8 cellular contexts compared by ENCODE assay signal in the genomic region with DNA sequence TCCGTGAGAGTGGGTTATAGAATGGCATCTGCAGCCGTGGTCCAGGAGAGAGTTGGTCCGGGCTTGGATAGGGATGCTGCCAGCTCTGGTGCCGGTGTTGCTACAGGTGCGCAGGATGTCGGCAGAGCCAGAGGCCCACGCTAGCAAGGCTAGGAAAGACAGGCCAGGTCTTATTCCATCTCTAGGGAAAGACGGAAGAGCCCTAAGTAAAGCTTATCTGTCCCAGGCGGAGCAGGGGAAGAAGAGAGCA. TPM values are rescaled to one million over a fixed set of nuclear protein-coding genes. Genes with fewer than 3 reads are reported as not detected.
DNase-seq lines count a peak whose midpoint lies in the region; ATAC-seq and TF ChIP-seq lines count a peak whose summit lies in the region.

No MANE protein-coding gene starts in this region.

- H3K4me1 Mint-ChIP-seq in stimulated activated naive CD8-positive, alpha-beta T cell treated with anti-CD3 and anti-CD28 coated beads, Interleukin-15, amount 100 ng/mL, for 72 hours: peaks cover 68% of the 10 kb centered on the region

- TF ChIP-seq CTCF in BE2C (IDR thresholded peaks at IDR 0.05; ENCODE audit: low read depth, low read length) (no peak), VCaP (conservative IDR thresholded peaks at IDR 0.05) (no peak)

- peak overlapping the region; percentile 79 to 92 for H3K27ac Mint-ChIP-seq in stimulated activated naive CD8-positive, alpha-beta T cell treated with anti-CD3 and anti-CD28 coated beads, Interleukin-15, amount 100 ng/mL, for 72 hours

- H3K4me1 ChIP-seq in BE2C (no peaks in the 10 kb centered on the region), iPS DF 6.9 (ENCODE audit: control insufficient read depth, insufficient read depth, low read length) (peaks cover 5% of the 10 kb centered on the region)

- peak; percentile 11 for ATAC-seq in GM21723 (IDR thresholded peaks at IDR 0.05; ENCODE audit: unreplicated experiment)
- peak; percentile 3 for ATAC-seq in stimulated activated naive CD8-positive, alpha-beta T cell treated with anti-CD3 and anti-CD28 coated beads, Interleukin-15, amount 100 ng/mL, for 72 hours

- no CpG with 5 or more reads among the region's 9 CpGs for WGBS in iPS DF 6.9 (ENCODE audit: insufficient coverage, insufficient read length)

- H3K9me3 ChIP-seq in BE2C (no peaks in the 10 kb centered on the region), iPS DF 6.9 (ENCODE audit: control insufficient read depth, insufficient read depth, low read length) (no peaks in the 10 kb centered on the region)

- H3K27ac ChIP-seq in VCaP: peak overlapping the region; percentile 86
- no peak overlapping the region for H3K27ac ChIP-seq in iPS DF 6.9 (ENCODE audit: low read length)

- DNase-seq in BE2C: no peak
- DNase-seq in iPS DF 6.9 (ENCODE audit: low read depth, low spot score): no peak
- DNase-seq in stimulated activated naive CD8-positive, alpha-beta T cell treated with anti-CD3 and anti-CD28 coated beads, Interleukin-15, amount 100 ng/mL, for 72 hours: no peak
- DNase-seq in NCI-H1105 (lab: John Stamatoyannopoulos, UW): no peak
- DNase-seq in NK-92 (lab: John Stamatoyannopoulos, UW; ENCODE audit: unreplicated experiment): no peak
- no peak for DNase-seq in NCI-H748 treated with DMSO at 0.1 percent for 48 hours (lab: John Stamatoyannopoulos, UW)

- H3K27me3 ChIP-seq in BE2C (no peaks in the 10 kb centered on the region), iPS DF 6.9 (ENCODE audit: control insufficient read depth, insufficient read depth, low read length) (no peaks in the 10 kb centered on the region)

- H3K4me3 Mint-ChIP-seq in stimulated activated naive CD8-positive, alpha-beta T cell treated with anti-CD3 and anti-CD28 coated beads, Interleukin-15, amount 100 ng/mL, for 72 hours: peak overlapping the region; percentile 91 to 98

- peaks cover 16% of the 10 kb centered on the region for H3K36me3 ChIP-seq in BE2C
- H3K36me3 ChIP-seq in iPS DF 6.9 (ENCODE audit: control insufficient read depth, insufficient read depth, low read length): peaks cover 3% of the 10 kb centered on the region

- H3K4me3 ChIP-seq in BE2C (ENCODE audit: low read depth, low read length) (peak overlapping the region; percentile 80), iPS DF 6.9 (ENCODE audit: low read length) (peak overlapping the region; percentile 89; the same call in 1 of the 2 replicates)

- H3K9me3 Mint-ChIP-seq in stimulated activated naive CD8-positive, alpha-beta T cell treated with anti-CD3 and anti-CD28 coated beads, Interleukin-15, amount 100 ng/mL, for 72 hours: no peaks in the 10 kb centered on the region

- no peaks in the 10 kb centered on the region for H3K27me3 Mint-ChIP-seq in stimulated activated naive CD8-positive, alpha-beta T cell treated with anti-CD3 and anti-CD28 coated beads, Interleukin-15, amount 100 ng/mL, for 72 hours

RNA-seq across cellular contexts. Expression of a gene that starts 0.5 kb away (rescaled TPM):
- 57.4 TPM for polyA plus RNA-seq in BE2C (2012; ENCODE audit: insufficient read depth, insufficient read length, low read depth)

RNA-seq across cellular contexts. Expression of a gene that starts 5.0 kb away (rescaled TPM):
- 0.82 TPM for polyA plus RNA-seq in BE2C (2012; ENCODE audit: insufficient read depth, insufficient read length, low read depth)

RNA-seq across cellular contexts. Expression of a gene that starts 5.9 kb away (rescaled TPM):
- polyA plus RNA-seq in BE2C (2012; ENCODE audit: insufficient read depth, insufficient read length, low read depth): 77.8 TPM

RNA-seq across cellular contexts. Expression of a gene that starts 10.9 kb away (rescaled TPM):
- 119 TPM for polyA plus RNA-seq in BE2C (2012; ENCODE audit: insufficient read depth, insufficient read length, low read depth)

RNA-seq across cellular contexts. Expression of a gene that starts 11.8 kb away (rescaled TPM):
- 107 TPM for polyA plus RNA-seq in BE2C (2012; ENCODE audit: insufficient read depth, insufficient read length, low read depth)
